In genomic region chr1:209480345-209480744, GRCh38 we compare ENCODE assay signal across 1 cellular context.
TF ChIP-seq lines count a peak whose summit lies in the region.

No MANE protein-coding gene starts in this region.

TF ChIP-seq in HepG2, 621 proteins besides CTCF, POLR2A, EP300 and RAD21:
- no peak for TF ChIP-seq ZNF724P (CRISPR knock-in tag; IDR thresholded peaks at IDR 0.05; ENCODE audit: borderline replicate concordance)
- no peak for TF ChIP-seq RELA (CRISPR knock-in tag; IDR thresholded peaks at IDR 0.05)
- no peak for TF ChIP-seq ZFP62 (CRISPR knock-in tag; IDR thresholded peaks at IDR 0.05)
- no peak for TF ChIP-seq PATZ1 (CRISPR knock-in tag; IDR thresholded peaks at IDR 0.05)
- no peak for TF ChIP-seq SCMH1 (CRISPR knock-in tag; IDR thresholded peaks at IDR 0.05; ENCODE audit: borderline replicate concordance)
- peak; percentile 76 for TF ChIP-seq CREB1 (IDR thresholded peaks at IDR 0.05)
- TF ChIP-seq CREB1 (CRISPR knock-in tag; IDR thresholded peaks at IDR 0.05) = no peak
- peak; percentile 94 for TF ChIP-seq ATF7 (IDR thresholded peaks at IDR 0.05)
- TF ChIP-seq ATF7 (CRISPR knock-in tag; IDR thresholded peaks at IDR 0.05) = no peak
- TF ChIP-seq ZNF720 (CRISPR knock-in tag; IDR thresholded peaks at IDR 0.05) = no peak
- TF ChIP-seq ZFP36L1 (CRISPR knock-in tag; IDR thresholded peaks at IDR 0.05) = no peak
TF ChIP-seq in HepG2: peak in this region for 2.
